In genomic region chr2:228614741-228615140, GRCh38 we compare ENCODE assay signal across 29 cellular contexts.
"Had no signal": no experiment of that assay in that cellular context is flagged by ENCODE, and none has a peak within 500 bp of the region (broad histone marks: within the 10 kb centered on the region; RNA-seq: fewer than 3 reads in every experiment).

No MANE protein-coding gene starts in this region.

- H3K4me3 Mint-ChIP-seq: naive thymus-derived CD8-positive, alpha-beta T cell; nephron; neural progenitor cell; stimulated activated effector memory CD8-positive, alpha-beta T cell treated with anti-CD3 and anti-CD28 coated beads, Interleukin-12 subunit alpha, Interleukin-12 subunit beta, amount 100 ng/mL, for 72 hours; stimulated activated naive B cell treated with anti-CD40 and anti-IgM and Interleukin-4, amounts not matched to agents 10 μg/mL and 1 μg/mL and 100 μg/mL, for 72 hours; stimulated activated naive CD8-positive, alpha-beta T cell treated with anti-CD3 and anti-CD28 coated beads, Interleukin-15, Interleukin-2, amounts not matched to agents 100 ng/mL and 50 ng/mL, for 24 hours; type B pancreatic cell had no signal

- H3K27me3 Mint-ChIP-seq: naive thymus-derived CD8-positive, alpha-beta T cell; stimulated activated naive B cell treated with anti-CD40 and anti-IgM and Interleukin-4, amounts not matched to agents 10 μg/mL and 1 μg/mL and 100 μg/mL, for 72 hours; stimulated activated naive CD8-positive, alpha-beta T cell treated with anti-CD3 and anti-CD28 coated beads, Interleukin-15, Interleukin-2, amounts not matched to agents 100 ng/mL and 50 ng/mL, for 24 hours; type B pancreatic cell had no signal

- H3K9me3 ChIP-seq: ovary, psoas muscle, right lobe of liver, sigmoid colon, suprapubic skin, testis, tibial artery, transverse colon, upper lobe of right lung, uterus had no signal

- ATAC-seq: naive thymus-derived CD8-positive, alpha-beta T cell; psoas muscle; right cardiac atrium; right lobe of liver; stimulated activated naive B cell treated with anti-CD40 and anti-IgM and Interleukin-4, amounts not matched to agents 10 μg/mL and 1 μg/mL and 100 μg/mL, for 72 hours; upper lobe of right lung had no signal

- H3K4me1 Mint-ChIP-seq: naive thymus-derived CD8-positive, alpha-beta T cell; neural progenitor cell; stimulated activated effector memory CD8-positive, alpha-beta T cell treated with anti-CD3 and anti-CD28 coated beads, Interleukin-12 subunit alpha, Interleukin-12 subunit beta, amount 100 ng/mL, for 72 hours; stimulated activated naive B cell treated with anti-CD40 and anti-IgM and Interleukin-4, amounts not matched to agents 10 μg/mL and 1 μg/mL and 100 μg/mL, for 72 hours had no signal

- H2AFZ ChIP-seq: neural progenitor cell, parathyroid adenoma had no signal

- H3K4me3 ChIP-seq: neural progenitor cell, ovary, psoas muscle, right lobe of liver, sigmoid colon, suprapubic skin, testis, tibial artery, transverse colon, upper lobe of right lung, uterus had no signal

- H3K4me2 ChIP-seq: neural progenitor cell had no signal

- H3K27ac Mint-ChIP-seq: naive thymus-derived CD8-positive, alpha-beta T cell; nephron; neural progenitor cell; progenitor cell of endocrine pancreas; stimulated activated effector memory CD8-positive, alpha-beta T cell treated with anti-CD3 and anti-CD28 coated beads, Interleukin-12 subunit alpha, Interleukin-12 subunit beta, amount 100 ng/mL, for 72 hours; stimulated activated naive B cell treated with anti-CD40 and anti-IgM and Interleukin-4, amounts not matched to agents 10 μg/mL and 1 μg/mL and 100 μg/mL, for 72 hours; stimulated activated naive CD8-positive, alpha-beta T cell treated with anti-CD3 and anti-CD28 coated beads, Interleukin-15, Interleukin-2, amounts not matched to agents 100 ng/mL and 50 ng/mL, for 24 hours; type B pancreatic cell had no signal

- H3K9ac ChIP-seq: neural progenitor cell, parathyroid adenoma had no signal

- H3K79me2 ChIP-seq: parathyroid adenoma had no signal

- H3K9me3 Mint-ChIP-seq: nephron; neural progenitor cell; stimulated activated naive CD8-positive, alpha-beta T cell treated with anti-CD3 and anti-CD28 coated beads, Interleukin-15, Interleukin-2, amounts not matched to agents 100 ng/mL and 50 ng/mL, for 24 hours; type B pancreatic cell had no signal

- DNase-seq: naive thymus-derived CD8-positive, alpha-beta T cell; occipital lobe; ovary; posterior cingulate gyrus; psoas muscle; right cardiac atrium; right lobe of liver; sigmoid colon; small intestine; stimulated activated CD4-positive, alpha-beta T cell treated with anti-CD3 and anti-CD28 coated beads, Interleukin-15, amount 100 ng/mL, for 24 hours; stimulated activated CD4-positive, alpha-beta T cell treated with anti-CD3 and anti-CD28 coated beads, Interleukin-2, amount 100 ng/mL, for 24 hours; stimulated activated CD4-positive, alpha-beta T cell treated with anti-CD3 and anti-CD28 coated beads, Interleukin-2, amount 100 ng/mL, for 48 hours; stimulated activated CD4-positive, alpha-beta T cell treated with anti-CD3 and anti-CD28 coated beads, Interleukin-4, amount 100 ng/mL, for 24 hours; stimulated activated naive B cell treated with anti-CD40 and anti-IgM and Interleukin-4, amounts not matched to agents 10 μg/mL and 1 μg/mL and 100 μg/mL, for 72 hours; stimulated activated naive CD4-positive, alpha-beta T cell treated with Interleukin-2 at 50 U/mL for 16 hours; substantia nigra; testis; tibial artery; transverse colon; upper lobe of right lung; uterus had no signal

- H3K27ac ChIP-seq: neural progenitor cell, ovary, parathyroid adenoma, psoas muscle, right lobe of liver, sigmoid colon, suprapubic skin, testis, tibial artery, transverse colon, upper lobe of right lung, uterus had no signal

- H3K4me1 ChIP-seq: neural progenitor cell, parathyroid adenoma, psoas muscle, right lobe of liver, sigmoid colon, suprapubic skin, testis, tibial artery, transverse colon, upper lobe of right lung, uterus had no signal

- H3K36me3 Mint-ChIP-seq: naive thymus-derived CD8-positive, alpha-beta T cell; neural progenitor cell; stimulated activated effector memory CD8-positive, alpha-beta T cell treated with anti-CD3 and anti-CD28 coated beads, Interleukin-12 subunit alpha, Interleukin-12 subunit beta, amount 100 ng/mL, for 72 hours; stimulated activated naive B cell treated with anti-CD40 and anti-IgM and Interleukin-4, amounts not matched to agents 10 μg/mL and 1 μg/mL and 100 μg/mL, for 72 hours; type B pancreatic cell had no signal

- H3K27me3 ChIP-seq: neural progenitor cell, ovary, right lobe of liver, sigmoid colon, suprapubic skin, testis, tibial artery, transverse colon, upper lobe of right lung, uterus had no signal

- H3K36me3 ChIP-seq: neural progenitor cell, ovary, right lobe of liver, sigmoid colon, suprapubic skin, tibial artery, transverse colon, upper lobe of right lung, uterus had no signal
